11 cellular contexts compared by ENCODE assay signal in genomic region chr19:29098863-29099481, GRCh38.
DNase-seq lines count a peak whose midpoint lies in the region; ATAC-seq and TF ChIP-seq lines count a peak whose summit lies in the region.
"Had no signal": no experiment of that assay in that cellular context is flagged by ENCODE, and none has a peak within 500 bp of the region (broad histone marks: within the 10 kb centered on the region; RNA-seq: fewer than 3 reads in every experiment).

No MANE protein-coding gene starts in this region.

- no peak for ATAC-seq in GM18909 (IDR thresholded peaks at IDR 0.05; ENCODE audit: poor library complexity, unreplicated experiment)
- ATAC-seq: activated T-cell treated with anti-CD3 and anti-CD28 coated beads, Interleukin-2, amount 50 U/mL, for 4 hours had no signal

- H3K27ac Mint-ChIP-seq in neural progenitor cell: no peak overlapping the region

- intact Hi-C loops in thyroid gland (cut with DNase I): no loop called here

- no peak overlapping the region for H2AFZ ChIP-seq in neural progenitor cell (replicated peaks)

- H3K4me3 Mint-ChIP-seq in neural progenitor cell: no peak overlapping the region
- H3K4me3 Mint-ChIP-seq: activated T-cell treated with anti-CD3 and anti-CD28 coated beads, Interleukin-2, amount 50 U/mL, for 4 hours had no signal

- no peaks in the 10 kb centered on the region for H3K27me3 ChIP-seq in brain microvascular endothelial cell (replicated peaks)
- H3K27me3 ChIP-seq in thyroid gland: no peaks in the 10 kb centered on the region
- H3K27me3 ChIP-seq in neural progenitor cell: no peaks in the 10 kb centered on the region
- H3K27me3 ChIP-seq: SJSA1 had no signal

- H3K27ac ChIP-seq in brain microvascular endothelial cell (no peak overlapping the region), thyroid gland (peak overlapping the region in 1 of 3 donors; percentile 49), neural progenitor cell (no peak overlapping the region)
- H3K27ac ChIP-seq: KMS-11, SJSA1 had no signal

- H3K4me1 Mint-ChIP-seq in neural progenitor cell: no peaks in the 10 kb centered on the region

- H3K4me2 ChIP-seq in neural progenitor cell: no peak overlapping the region
- H3K4me2 ChIP-seq: KMS-11 had no signal

- DNase-seq in HPDE6-E6E7 (ENCODE audit: extremely low spot score) (peak; percentile 17), brain microvascular endothelial cell (peak; percentile 7), kidney glomerular epithelial cell (lab: John Stamatoyannopoulos, UW) (peak; percentile 100), thyroid gland (peak; percentile 73 to 83), neural progenitor cell (ENCODE audit: low spot score) (no peak), NCI-H510A treated with DMSO at 0.1 percent for 48 hours (lab: John Stamatoyannopoulos, UW) (no peak)
- DNase-seq in stimulated activated CD4-positive, alpha-beta T cell treated with anti-CD3 and anti-CD28 coated beads, Interleukin-4, amount 100 ng/mL, for 24 hours: no peak
- DNase-seq: activated T-cell treated with anti-CD3 and anti-CD28 coated beads, Interleukin-2, amount 50 U/mL, for 4 hours had no signal

- TF ChIP-seq CTCF in brain microvascular endothelial cell (IDR thresholded peaks at IDR 0.05; ENCODE audit: low read depth, low read length, missing control alignments) (no peak), thyroid gland (IDR thresholded peaks at IDR 0.05) (no peak), neural progenitor cell (IDR thresholded peaks at IDR 0.05) (no peak)

- H3K36me3 Mint-ChIP-seq in neural progenitor cell: no peaks in the 10 kb centered on the region

- H3K4me1 ChIP-seq in thyroid gland: peaks cover 0 to 10% of the 10 kb centered on the region in 2 donors
- peaks cover 6% of the 10 kb centered on the region for H3K4me1 ChIP-seq in neural progenitor cell
- H3K4me1 ChIP-seq: SJSA1 had no signal

- no peak overlapping the region for H3K4me3 ChIP-seq in brain microvascular endothelial cell (ENCODE audit: low read depth, low read length)
- no peak overlapping the region for H3K4me3 ChIP-seq in thyroid gland (replicated peaks in 1 of 3)
- H3K4me3 ChIP-seq in neural progenitor cell: no peak overlapping the region
- H3K4me3 ChIP-seq: SJSA1 had no signal

- no peak overlapping the region for H3K9ac ChIP-seq in neural progenitor cell
- H3K9ac ChIP-seq: KMS-11 had no signal

- no peaks in the 10 kb centered on the region for H3K9me3 ChIP-seq in thyroid gland
- H3K9me3 ChIP-seq in neural progenitor cell (ENCODE audit: low read depth): no peaks in the 10 kb centered on the region
- H3K9me3 ChIP-seq: SJSA1 had no signal

- H3K79me2 ChIP-seq in neural progenitor cell (ENCODE audit: low read depth): no peaks in the 10 kb centered on the region

- in situ Hi-C loops in brain microvascular endothelial cell (cut with HindIII; ENCODE audit: low pct_ligation_motif_present, low sequenced_read_pairs): no loop called here

- H3K36me3 ChIP-seq in brain microvascular endothelial cell (replicated peaks) (no peaks in the 10 kb centered on the region), thyroid gland (no peaks in the 10 kb centered on the region), neural progenitor cell (no peaks in the 10 kb centered on the region)
- H3K36me3 ChIP-seq: SJSA1 had no signal

- no peak for TF ChIP-seq POLR2A in thyroid gland (IDR thresholded peaks at IDR 0.05)

- H3F3A ChIP-seq in neural progenitor cell (ENCODE audit: low read depth): no peaks in the 10 kb centered on the region

- H3K27me3 Mint-ChIP-seq in neural progenitor cell (ENCODE audit: insufficient read depth, low read depth): peaks cover 9% of the 10 kb centered on the region

- 43 to 49% methylated on average over 10 of the region's 10 CpGs for WGBS in thyroid gland, 2 donors

- H4K20me1 ChIP-seq in neural progenitor cell (ENCODE audit: low read depth): no peaks in the 10 kb centered on the region

- H3K9me3 Mint-ChIP-seq in neural progenitor cell: peaks cover 7% of the 10 kb centered on the region

Comparison
In these comparisons a context has a peak if more than half of its experiments do, and no peak if none do; other contexts are left out.
1. DNase-seq: peak in HPDE6-E6E7 (single experiment), brain microvascular endothelial cell (single experiment), kidney glomerular epithelial cell (single experiment) and thyroid gland (2 of 2); none in stimulated activated CD4-positive, alpha-beta T cell treated with anti-CD3 and anti-CD28 coated beads, Interleukin-4, amount 100 ng/mL, for 24 hours (single experiment), neural progenitor cell (single experiment) and NCI-H510A treated with DMSO at 0.1 percent for 48 hours (single experiment).